Comparison of ENCODE assay signal across 7 cellular contexts in the genomic region with DNA sequence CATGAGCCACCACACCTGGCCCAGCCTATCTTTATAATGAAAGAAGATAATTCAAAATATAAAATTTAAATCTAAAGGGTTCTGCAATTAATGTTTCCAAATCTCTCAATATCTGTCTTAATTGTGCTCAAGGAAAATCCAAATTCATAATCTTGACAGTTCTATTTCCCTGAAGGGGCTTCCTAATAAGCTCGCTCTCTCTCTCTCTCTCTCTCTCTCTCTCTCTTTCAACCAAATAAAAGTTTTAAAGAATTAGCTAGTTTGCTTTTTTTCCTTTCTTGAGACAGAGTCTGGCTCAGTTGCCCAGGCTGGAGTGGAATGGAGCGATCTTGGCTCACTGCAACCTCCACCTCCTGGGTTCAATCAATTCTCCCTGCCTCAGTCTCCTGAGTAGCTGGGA.
"Had no signal": no experiment of that assay in that cellular context is flagged by ENCODE, and none has a peak within 500 bp of the region (broad histone marks: within the 10 kb centered on the region; RNA-seq: fewer than 3 reads in every experiment).

No MANE protein-coding gene starts in this region.

- DNase-seq: IMR-90, KBM-7, KG1 had no signal

- H3K27me3 Mint-ChIP-seq: IgD-negative memory B cell had no signal

- H3K27ac Mint-ChIP-seq: IgD-negative memory B cell had no signal

- ATAC-seq: HepG2, K562 had no signal

- H3K27ac ChIP-seq: HL-60 had no signal

- H3K4me1 Mint-ChIP-seq: IgD-negative memory B cell had no signal

- H3K4me3 ChIP-seq: K562 had no signal

- H3K9me3 Mint-ChIP-seq: IgD-negative memory B cell had no signal

- H3K4me3 Mint-ChIP-seq: IgD-negative memory B cell had no signal
